25 cellular contexts compared by ENCODE assay signal in genomic region chr16:22330326-22330725, GRCh38. TPM values are rescaled to one million over a fixed set of nuclear protein-coding genes. Genes with fewer than 3 reads are reported as not detected.
DNase-seq lines count a peak whose midpoint lies in the region; ATAC-seq and TF ChIP-seq lines count a peak whose summit lies in the region.
"Had no signal": no experiment of that assay in that cellular context is flagged by ENCODE, and none has a peak within 500 bp of the region (broad histone marks: within the 10 kb centered on the region; RNA-seq: fewer than 3 reads in every experiment).

No MANE protein-coding gene starts in this region.

- H3K9me3 Mint-ChIP-seq in activated naive CD4-positive, alpha-beta T cell treated with anti-CD3 and anti-CD28 coated beads, Interleukin-2, amount 50 U/mL, for 24 hours = no peaks in the 10 kb centered on the region
- no peaks in the 10 kb centered on the region for H3K9me3 Mint-ChIP-seq in dendritic cell treated with granulocyte-macrophage colony-stimulating factor and Interleukin-4, amounts not matched to agents 40 ng/mL and 50 ng/mL, for 4 days

- peak overlapping the region; percentile 68 for H3K27ac Mint-ChIP-seq in activated naive CD4-positive, alpha-beta T cell treated with anti-CD3 and anti-CD28 coated beads, Interleukin-2, amount 50 U/mL, for 24 hours
- H3K27ac Mint-ChIP-seq in dendritic cell treated with granulocyte-macrophage colony-stimulating factor and Interleukin-4, amounts not matched to agents 40 ng/mL and 50 ng/mL, for 4 days = peak overlapping the region; percentile 82

- no peaks in the 10 kb centered on the region for H3K27me3 ChIP-seq in PC-9 (ENCODE audit: insufficient read depth, low read depth)
- no peaks in the 10 kb centered on the region for H3K27me3 ChIP-seq in transverse colon
- H3K27me3 ChIP-seq in heart right ventricle = no peaks in the 10 kb centered on the region
- no peaks in the 10 kb centered on the region for H3K27me3 ChIP-seq in mesendoderm (ENCODE audit: insufficient read depth, low read length, poor library complexity)
- H3K27me3 ChIP-seq: gastrocnemius medialis, SJCRH30, thyroid gland had no signal

- ATAC-seq in heart right ventricle = no peak
- ATAC-seq: esophagus mucosa; gastrocnemius medialis; Panc1; sciatic nerve; stimulated activated naive B cell treated with anti-CD40 and anti-IgM and Interleukin-4, amounts not matched to agents 10 μg/mL and 1 μg/mL and 100 μg/mL, for 72 hours had no signal

- H3K4me1 ChIP-seq in PC-9 (replicated peaks; ENCODE audit: insufficient read depth) (no peaks in the 10 kb centered on the region), transverse colon (peaks cover 0 to 9% (median 5%) of the 10 kb centered on the region in 4 donors), heart right ventricle (peaks cover 0 to 8% (median 0%) of the 10 kb centered on the region in 9 donors), mesendoderm (ENCODE audit: control insufficient read depth, low read depth, low read length) (no peaks in the 10 kb centered on the region)
- H3K4me1 ChIP-seq: parathyroid adenoma, SJCRH30, thyroid gland had no signal

- POLR2A ChIA-PET in PC-9 (lab: Charles Lee; ENCODE audit: unreplicated experiment) = interaction anchor here (0.7 kb wide), 1 partner anchor 304 kb away, joined by 3 read pairs; no protein-coding TSS in a partner anchor

- no peak for DNase-seq in activated naive CD4-positive, alpha-beta T cell (lab: John Stamatoyannopoulos, UW)
- DNase-seq in PC-9 (no peak), transverse colon (no peak), heart right ventricle (no peak), mesendoderm (no peak)
- DNase-seq: activated CD4-positive, CD25-positive, alpha-beta regulatory T cell; activated effector memory CD4-positive, alpha-beta T cell treated with anti-CD3 and anti-CD28 coated beads, Interleukin-2, amount 50 U/mL, for 16 hours; cerebellar nuclear complex; COR-L47; effector CD4-positive, alpha-beta T cell; gastrocnemius medialis; kidney; MM.1S; naive B cell; NCI-H1694 treated with DMSO at 0.1 percent for 48 hours; NCI-H774; SJCRH30; stimulated activated naive B cell treated with anti-CD40 and anti-IgM and Interleukin-4, amounts not matched to agents 10 μg/mL and 1 μg/mL and 100 μg/mL, for 72 hours; thyroid gland had no signal

- peaks cover 30% of the 10 kb centered on the region for H3K4me1 Mint-ChIP-seq in activated naive CD4-positive, alpha-beta T cell treated with anti-CD3 and anti-CD28 coated beads, Interleukin-2, amount 50 U/mL, for 24 hours
- peaks cover 57% of the 10 kb centered on the region for H3K4me1 Mint-ChIP-seq in dendritic cell treated with granulocyte-macrophage colony-stimulating factor and Interleukin-4, amounts not matched to agents 40 ng/mL and 50 ng/mL, for 4 days (ENCODE audit: low read depth)
- H3K4me1 Mint-ChIP-seq: naive B cell; stimulated activated naive B cell treated with anti-CD40 and anti-IgM and Interleukin-4, amounts not matched to agents 10 μg/mL and 1 μg/mL and 100 μg/mL, for 72 hours had no signal

- H3K36me3 ChIP-seq in PC-9 (ENCODE audit: low read depth) = peaks cover 30% of the 10 kb centered on the region
- peaks cover 0 to 54% (median 20%) of the 10 kb centered on the region in 4 donors for H3K36me3 ChIP-seq in transverse colon
- peaks cover 0 to 99% (median 64%) of the 10 kb centered on the region in 9 donors for H3K36me3 ChIP-seq in heart right ventricle
- H3K36me3 ChIP-seq in mesendoderm (ENCODE audit: control insufficient read depth, insufficient read depth, low read length) = peaks cover 10% of the 10 kb centered on the region

- H3K27me3 Mint-ChIP-seq in activated naive CD4-positive, alpha-beta T cell treated with anti-CD3 and anti-CD28 coated beads, Interleukin-2, amount 50 U/mL, for 24 hours = no peaks in the 10 kb centered on the region
- no peaks in the 10 kb centered on the region for H3K27me3 Mint-ChIP-seq in dendritic cell treated with granulocyte-macrophage colony-stimulating factor and Interleukin-4, amounts not matched to agents 40 ng/mL and 50 ng/mL, for 4 days
- H3K27me3 Mint-ChIP-seq: naive B cell; stimulated activated naive B cell treated with anti-CD40 and anti-IgM and Interleukin-4, amounts not matched to agents 10 μg/mL and 1 μg/mL and 100 μg/mL, for 72 hours had no signal

- no peak overlapping the region for H3K56ac ChIP-seq in mesendoderm (ENCODE audit: low read length)

- no peak overlapping the region for H4K5ac ChIP-seq in mesendoderm (ENCODE audit: low read length)

- no peak for TF ChIP-seq POLR2A in transverse colon (IDR thresholded peaks at IDR 0.05)

- H3K27ac ChIP-seq in PC-9 = peak overlapping the region; percentile 14; the same call in 1 of the 2 replicates
- H3K27ac ChIP-seq in transverse colon = peak overlapping the region; percentile 10 to 34 (median 12)
- H3K27ac ChIP-seq in heart right ventricle = no peak overlapping the region
- H3K27ac ChIP-seq in mesendoderm (ENCODE audit: low read depth, low read length) = no peak overlapping the region
- H3K27ac ChIP-seq: gastrocnemius medialis, parathyroid adenoma, SJCRH30, thyroid gland had no signal

- no peak overlapping the region for H2BK15ac ChIP-seq in mesendoderm (replicated peaks; ENCODE audit: low read depth)

- H3K36me3 Mint-ChIP-seq in activated naive CD4-positive, alpha-beta T cell treated with anti-CD3 and anti-CD28 coated beads, Interleukin-2, amount 50 U/mL, for 24 hours = peaks cover 43% of the 10 kb centered on the region
- peaks cover 94% of the 10 kb centered on the region for H3K36me3 Mint-ChIP-seq in dendritic cell treated with granulocyte-macrophage colony-stimulating factor and Interleukin-4, amounts not matched to agents 40 ng/mL and 50 ng/mL, for 4 days (ENCODE audit: low read depth)

- no peaks in the 10 kb centered on the region for H3K79me2 ChIP-seq in PC-9 (ENCODE audit: low read depth)
- H3K79me2 ChIP-seq in mesendoderm (ENCODE audit: control insufficient read depth, insufficient read depth, low read length) = no peaks in the 10 kb centered on the region

- no peak overlapping the region for H3K23ac ChIP-seq in mesendoderm (ENCODE audit: low read length)

- H3K18ac ChIP-seq in mesendoderm (ENCODE audit: low read length) = no peak overlapping the region

- no TSS peak for BruUV-seq in PC-9 (replicated peaks; lab: Mats Ljungman, UMichigan)

- no peaks in the 10 kb centered on the region for H3K9me3 ChIP-seq in PC-9 (ENCODE audit: insufficient read depth, low read depth)
- H3K9me3 ChIP-seq in transverse colon = no peaks in the 10 kb centered on the region
- no peaks in the 10 kb centered on the region for H3K9me3 ChIP-seq in heart right ventricle
- H3K9me3 ChIP-seq: gastrocnemius medialis, SJCRH30, thyroid gland had no signal

- no peak overlapping the region for H3K9ac ChIP-seq in mesendoderm (ENCODE audit: low read length)
- H3K9ac ChIP-seq: parathyroid adenoma had no signal

- no peak overlapping the region for H2AK5ac ChIP-seq in mesendoderm (ENCODE audit: low read length)

- no peaks in the 10 kb centered on the region for H3K9me2 ChIP-seq in PC-9 (ENCODE audit: insufficient read depth)

- H3K79me1 ChIP-seq in mesendoderm (ENCODE audit: low read length) = no peaks in the 10 kb centered on the region

- intact Hi-C loops in PC-9 (cut with micrococcal nuclease; ENCODE audit: unreplicated experiment) = no loop called here
- intact Hi-C loops in dendritic cell treated with granulocyte-macrophage colony-stimulating factor and Interleukin-4, amounts not matched to agents 40 ng/mL and 50 ng/mL, for 4 days (cut with micrococcal nuclease) = loop anchor here (5.0 kb wide), 1 partner anchor 42 kb away; the partner anchor contains the start of gene CDR2
- intact Hi-C loops in transverse colon (cut with DNase I; ENCODE audit: low total_unique reads) = loop anchor here (5.0 kb wide), 1 partner anchor 1288 kb away; no protein-coding TSS in a partner anchor
- intact Hi-C loops in heart right ventricle (cut with DNase I) = loop anchor here in 1 of 10 donors (5.0 kb wide), 1 partner anchor 57 kb away; no protein-coding TSS in a partner anchor

- no peak overlapping the region for H3K4ac ChIP-seq in mesendoderm (ENCODE audit: low read depth, low read length)

- in situ Hi-C loops in transverse colon (cut with MboI; ENCODE audit: low pct_ligation_motif_present in 1 of 4, low pct_unique_long_range_greater_than_20kb in 1 of 4, low sequenced_read_pairs in 3 of 4) = loop anchor here in 1 of 4 donors (25.0 kb wide), 1 partner anchor 307 kb away; no protein-coding TSS in a partner anchor

- H4K20me1 ChIP-seq in PC-9 (ENCODE audit: insufficient read depth) = peaks cover 14% of the 10 kb centered on the region; the same call in 1 of the 2 replicates

- no peak overlapping the region for H3K4me3 Mint-ChIP-seq in activated naive CD4-positive, alpha-beta T cell treated with anti-CD3 and anti-CD28 coated beads, Interleukin-2, amount 50 U/mL, for 24 hours
- H3K4me3 Mint-ChIP-seq in dendritic cell treated with granulocyte-macrophage colony-stimulating factor and Interleukin-4, amounts not matched to agents 40 ng/mL and 50 ng/mL, for 4 days = peak overlapping the region; percentile 2
- H3K4me3 Mint-ChIP-seq: stimulated activated naive B cell treated with anti-CD40 and anti-IgM and Interleukin-4, amounts not matched to agents 10 μg/mL and 1 μg/mL and 100 μg/mL, for 72 hours had no signal

- no peak overlapping the region for H3K4me3 ChIP-seq in PC-9
- no peak overlapping the region for H3K4me3 ChIP-seq in transverse colon
- H3K4me3 ChIP-seq in heart right ventricle = no peak overlapping the region
- no peak overlapping the region for H3K4me3 ChIP-seq in mesendoderm (ENCODE audit: low read length)
- H3K4me3 ChIP-seq: gastrocnemius medialis, SJCRH30, thyroid gland had no signal

- CTCF ChIA-PET in PC-9 (lab: Charles Lee) = no interaction called here

- no peak overlapping the region for H2BK120ac ChIP-seq in mesendoderm (ENCODE audit: low read depth, low read length)

- H3F3A ChIP-seq in PC-9 (ENCODE audit: insufficient read depth, low read depth) = peaks cover 21% of the 10 kb centered on the region; the same call in 1 of the 2 replicates

- 31 to 44% methylated on average over 3 to 4 of the region's 4 CpGs for WGBS in transverse colon (ENCODE audit: low coverage in 1 of 2), 2 donors
- 66 to 68% methylated on average over 4 of the region's 4 CpGs for WGBS in heart right ventricle, 2 donors
- WGBS in mesendoderm (ENCODE audit: extremely low coverage, insufficient coverage, low lambda C conversion rate) = no CpG with 5 or more reads among the region's 4 CpGs

- TF ChIP-seq EP300 in transverse colon (IDR thresholded peaks at IDR 0.05; ENCODE audit: low read depth) = no peak

- H3K4me2 ChIP-seq in PC-9 (no peak overlapping the region), mesendoderm (ENCODE audit: low read length) (no peak overlapping the region)

- H2BK5ac ChIP-seq in mesendoderm (ENCODE audit: low read length) = no peak overlapping the region

- no peak overlapping the region for H2AFZ ChIP-seq in PC-9
- H2AFZ ChIP-seq: parathyroid adenoma had no signal

- no peak overlapping the region for H4K8ac ChIP-seq in mesendoderm (ENCODE audit: low read depth, low read length)

- TF ChIP-seq CTCF in PC-9 (conservative IDR thresholded peaks at IDR 0.05) (no peak), transverse colon (IDR thresholded peaks at IDR 0.05) (no peak), heart right ventricle (IDR thresholded peaks at IDR 0.05) (no peak)

RNA-seq across cellular contexts. Expression of gene POLR3E, which starts 33.1 kb away (rescaled TPM):
- total RNA-seq in PC-9 (2021) = 65.2 and 70.9 TPM in 2 replicates
- total RNA-seq in transverse colon = 100 to 1,000 TPM in 1 of 4 donors, 10 to 100 TPM in 3; 23.2 to 107 (median 46.0) TPM
- total RNA-seq in heart right ventricle = 10 to 100 TPM; 27.8 to 40.7 (median 31.7) TPM
- polyA plus RNA-seq in heart right ventricle = 10 to 100 TPM; 22.3 to 23.8 TPM
- polyA plus RNA-seq in mesendoderm (2013, experiment 1 of 2) = 52.1 TPM
- 52.4 TPM for polyA plus RNA-seq in mesendoderm (2013, experiment 2 of 2)

RNA-seq across cellular contexts. Expression of gene CDR2, which starts 44.1 kb away (rescaled TPM):
- total RNA-seq in PC-9 (2021) = 29.3 and 34.0 TPM in 2 replicates
- 100 to 1,000 TPM in 1 of 4 donors, 10 to 100 TPM in 3; 21.7 to 317 (median 24.1) TPM for total RNA-seq in transverse colon
- total RNA-seq in heart right ventricle = 1 to 10 TPM; 4.2 to 8.1 (median 6.6) TPM
- 1 to 10 TPM; 7.6 to 8.4 TPM for polyA plus RNA-seq in heart right ventricle
- polyA plus RNA-seq in mesendoderm (2013, experiment 1 of 2) = 20.0 TPM
- polyA plus RNA-seq in mesendoderm (2013, experiment 2 of 2) = 20.5 TPM

Comparison
In these comparisons a context has a peak if more than half of its experiments do, and no peak if none do; other contexts are left out.
1. H3K27ac ChIP-seq: peak in PC-9 (single experiment) and transverse colon (4 of 4); none in heart right ventricle (0 of 10) and mesendoderm (single experiment).